ENCODE assay signal across 1 cellular context in genomic region chr21:32702702-32703101, GRCh38.
A peak's percentile ranks its signal among the peaks of the same experiment; 100 is the strongest.
TF ChIP-seq lines count a peak whose summit lies in the region.

No MANE protein-coding gene starts in this region.

TF ChIP-seq in endothelial cell of umbilical vein, 7 proteins besides CTCF, POLR2A, EP300 and RAD21:
- TF ChIP-seq GATA2 (IDR thresholded peaks at IDR 0.05; ENCODE audit: insufficient read depth, insufficient read length, low read depth, low read length): peak; percentile 86
- TF ChIP-seq FOS (IDR thresholded peaks at IDR 0.05; ENCODE audit: borderline replicate concordance, insufficient read depth, low read length): peak; percentile 59
- no peak for TF ChIP-seq MAX (IDR thresholded peaks at IDR 0.05; ENCODE audit: insufficient read depth, insufficient read length)
